Comparison of ENCODE assay signal across 19 cellular contexts in the genomic region with DNA sequence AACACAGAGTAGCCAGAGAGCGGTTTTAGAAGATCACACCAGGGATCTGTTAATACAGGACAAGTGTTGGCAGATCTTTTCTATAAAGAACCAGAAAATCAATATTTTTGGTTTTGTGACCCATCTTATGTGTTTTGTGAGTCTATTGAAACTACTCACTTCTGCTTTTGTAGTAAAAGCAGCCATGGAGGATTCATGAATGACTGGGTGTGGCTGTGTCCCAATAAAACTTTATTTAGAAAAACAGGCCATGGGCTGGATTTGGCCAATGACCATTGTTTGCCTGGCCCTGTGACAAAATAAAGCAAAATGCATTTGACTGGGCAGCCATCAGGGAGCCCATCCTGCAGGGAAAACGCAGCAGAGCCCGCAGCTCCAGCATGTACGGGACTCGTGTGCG.
DNase-seq lines count a peak whose midpoint lies in the region; ATAC-seq and TF ChIP-seq lines count a peak whose summit lies in the region.
"Had no signal": no experiment of that assay in that cellular context is flagged by ENCODE, and none has a peak within 500 bp of the region (broad histone marks: within the 10 kb centered on the region; RNA-seq: fewer than 3 reads in every experiment).

No MANE protein-coding gene starts in this region.

- peaks cover 15% of the 10 kb centered on the region for H3K9me3 Mint-ChIP-seq in stimulated activated memory B cell treated with anti-CD40 and anti-IgM and Interleukin-4, amounts not matched to agents 10 μg/mL and 1 μg/mL and 100 μg/mL, for 72 hours

- no peak overlapping the region for H3K27ac ChIP-seq in OCI-LY3 (ENCODE audit: low read length)
- H3K27ac ChIP-seq: GM23248, Peyer's patch had no signal

- no peak overlapping the region for H3K4me3 Mint-ChIP-seq in stimulated activated memory B cell treated with anti-CD40 and anti-IgM and Interleukin-4, amounts not matched to agents 10 μg/mL and 1 μg/mL and 100 μg/mL, for 72 hours
- H3K4me3 Mint-ChIP-seq: CD8-positive, alpha-beta memory T cell had no signal

- H3K27me3 ChIP-seq in GM06990 (replicated peaks; ENCODE audit: control insufficient read depth, insufficient read depth, low read length) (no peaks in the 10 kb centered on the region), OCI-LY3 (ENCODE audit: low read depth, low read length) (peaks cover 22% of the 10 kb centered on the region)
- H3K27me3 ChIP-seq: Peyer's patch had no signal

- no peak overlapping the region for H2AFZ ChIP-seq in OCI-LY3 (ENCODE audit: low read depth, low read length)
- H2AFZ ChIP-seq: GM23248 had no signal

- H3K27ac Mint-ChIP-seq in stimulated activated memory B cell treated with anti-CD40 and anti-IgM and Interleukin-4, amounts not matched to agents 10 μg/mL and 1 μg/mL and 100 μg/mL, for 72 hours, result no peak overlapping the region
- H3K27ac Mint-ChIP-seq: CD8-positive, alpha-beta memory T cell had no signal

- H3K79me2 ChIP-seq in OCI-LY3 (ENCODE audit: low read length), result no peaks in the 10 kb centered on the region

- peaks cover 19% of the 10 kb centered on the region for H3K27me3 Mint-ChIP-seq in stimulated activated memory B cell treated with anti-CD40 and anti-IgM and Interleukin-4, amounts not matched to agents 10 μg/mL and 1 μg/mL and 100 μg/mL, for 72 hours

- H4K20me1 ChIP-seq in OCI-LY3 (ENCODE audit: insufficient read depth, low read length), result no peaks in the 10 kb centered on the region

- no peak overlapping the region for H3K9ac ChIP-seq in OCI-LY3 (ENCODE audit: low read length)
- H3K9ac ChIP-seq: GM23248 had no signal

- no peaks in the 10 kb centered on the region for H3K36me3 ChIP-seq in GM06990 (ENCODE audit: control insufficient read depth, insufficient read depth, low read length)
- H3K36me3 ChIP-seq in OCI-LY3 (replicated peaks; ENCODE audit: low read depth, low read length), result no peaks in the 10 kb centered on the region
- H3K36me3 ChIP-seq: Peyer's patch had no signal

- H3K4me2 ChIP-seq in OCI-LY3 (ENCODE audit: low read length), result peak overlapping the region; percentile 10; the same call in 1 of the 2 replicates

- H3K9me3 ChIP-seq in OCI-LY3 (ENCODE audit: insufficient read depth, low read length), result no peaks in the 10 kb centered on the region
- H3K9me3 ChIP-seq: Peyer's patch had no signal

- ATAC-seq in HG03520 (IDR thresholded peaks at IDR 0.05; ENCODE audit: unreplicated experiment), result peak; percentile 46
- peak; percentile 32 for ATAC-seq in stimulated activated memory B cell treated with anti-CD40 and anti-IgM and Interleukin-4, amounts not matched to agents 10 μg/mL and 1 μg/mL and 100 μg/mL, for 72 hours
- no peak for ATAC-seq in HG03139 (IDR thresholded peaks at IDR 0.05; ENCODE audit: unreplicated experiment)
- ATAC-seq: Right ventricle myocardium inferior, SK-N-SH treated with all-trans-retinoic acid at 6 μM for 48 hours had no signal

- H3K4me1 Mint-ChIP-seq in stimulated activated memory B cell treated with anti-CD40 and anti-IgM and Interleukin-4, amounts not matched to agents 10 μg/mL and 1 μg/mL and 100 μg/mL, for 72 hours, result peaks cover 18% of the 10 kb centered on the region
- H3K4me1 Mint-ChIP-seq: CD8-positive, alpha-beta memory T cell had no signal

- TF ChIP-seq CTCF in GM06990 (IDR thresholded peaks at IDR 0.05; ENCODE audit: insufficient read depth, low read length, poor library complexity, severe bottlenecking) (no peak), OCI-LY3 (IDR thresholded peaks at IDR 0.05; ENCODE audit: low read depth, low read length) (no peak)

- peaks cover 15% of the 10 kb centered on the region for H3K36me3 Mint-ChIP-seq in stimulated activated memory B cell treated with anti-CD40 and anti-IgM and Interleukin-4, amounts not matched to agents 10 μg/mL and 1 μg/mL and 100 μg/mL, for 72 hours
- H3K36me3 Mint-ChIP-seq: CD8-positive, alpha-beta memory T cell had no signal

- H3K4me1 ChIP-seq in OCI-LY3 (ENCODE audit: low read length), result peaks cover 9% of the 10 kb centered on the region
- H3K4me1 ChIP-seq: Peyer's patch had no signal

- H3K4me3 ChIP-seq in GM06990 (replicated peaks; ENCODE audit: low read depth, low read length) (no peak overlapping the region), OCI-LY3 (ENCODE audit: low read length) (no peak overlapping the region)
- H3K4me3 ChIP-seq: GM23248, Peyer's patch had no signal

- DNase-seq in GM06990 (ENCODE audit: extremely low read depth, insufficient read length), result peak; percentile 43
- no peak for DNase-seq in nucleus accumbens (lab: John Stamatoyannopoulos, UW)
- DNase-seq in HCEC 1CT, result no peak
- DNase-seq: CD8-positive, alpha-beta memory T cell; GF-D8; GM23248; MM.1S; NCI-H1417 treated with DMSO at 0.1 percent for 48 hours; NCI-H2029 treated with DMSO at 0.1 percent for 48 hours; NCI-H2171 treated with DMSO at 0.1 percent for 48 hours; NCI-H446 treated with DMSO at 0.1 percent for 48 hours; NK-92 treated with Interleukin-12 subunit alpha and Interleukin-12 subunit beta, amount 100 ng/mL, for 24 hours; Peyer's patch had no signal
